ENCODE assay signal across 16 cellular contexts in genomic region chr16:3119701-3120408, GRCh38. TPM values are rescaled to one million over a fixed set of nuclear protein-coding genes. Genes with fewer than 3 reads are reported as not detected.
DNase-seq lines count a peak whose midpoint lies in the region; ATAC-seq, FAIRE-seq and TF ChIP-seq lines count a peak whose summit lies in the region.
"Had no signal": no experiment of that assay in that cellular context is flagged by ENCODE, and none has a peak within 500 bp of the region (broad histone marks: within the 10 kb centered on the region; RNA-seq: fewer than 3 reads in every experiment).

No MANE protein-coding gene starts in this region.

- intact Hi-C loops in K562 (cut with micrococcal nuclease): no loop called here

- H3K27me3 ChIP-seq in K562 (ENCODE audit: control insufficient read depth in 2 of 2, insufficient read depth in 2 of 2, low read length in 2 of 2): no peaks in the 10 kb centered on the region
- no peaks in the 10 kb centered on the region for H3K27me3 ChIP-seq in osteoblast (ENCODE audit: insufficient read depth, low read length)

- H3K9me3 ChIP-seq in K562 (replicated peaks; ENCODE audit: control insufficient read depth, insufficient read depth, low read depth, low read length) (no peaks in the 10 kb centered on the region), osteoblast (ENCODE audit: low read depth, low read length) (no peaks in the 10 kb centered on the region)
- H3K9me3 ChIP-seq: A549, HAP-1 had no signal

- FAIRE-seq in D721Med (lab: Jason Lieb, UNC): no peak
- FAIRE-seq in K562 (lab: Jason Lieb, UNC): no peak
- FAIRE-seq: A549, GM18507 had no signal

- TF ChIP-seq CTCF in D721Med (IDR thresholded peaks at IDR 0.05; ENCODE audit: insufficient read depth, missing control alignments) (no peak), K562 (IDR thresholded peaks at IDR 0.05 in 2 of 3, conservative IDR thresholded peaks at IDR 0.05 in 1 of 3; ENCODE audit: insufficient read depth in 2 of 3, low read depth in 1 of 3, low read length in 3 of 3) (no peak), osteoblast (IDR thresholded peaks at IDR 0.05; ENCODE audit: extremely low read depth, low read depth, low read length) (no peak)

- peak overlapping the region in 1 of 2 experiments; percentile 45; a peak in 2 of 4 replicates for H3K9ac ChIP-seq in K562 (ENCODE audit: insufficient read depth in 1 of 2, low read depth in 2 of 2, low read length in 2 of 2)

- ATAC-seq in K562: no peak
- no peak for ATAC-seq in GM21529 (IDR thresholded peaks at IDR 0.05; ENCODE audit: unreplicated experiment)
- ATAC-seq: A549; CD8-positive, alpha-beta T cell had no signal

- POLR2A ChIA-PET in K562 (lab: Yijun Ruan, JAX): interaction anchor here (1.1 to 1.4 kb wide), 2 partner anchors 8 to 10 kb away, joined by 3 to 5 read pairs; no protein-coding TSS in a partner anchor

- H3K9me1 ChIP-seq in K562 (ENCODE audit: control insufficient read depth, insufficient read depth, low read length): no peaks in the 10 kb centered on the region

- no peak for TF ChIP-seq RAD21 in K562 (CRISPR knock-in tag; conservative IDR thresholded peaks at IDR 0.05 in 1 of 2, IDR thresholded peaks at IDR 0.05 in 1 of 2)

- H3K36me3 ChIP-seq in K562 (ENCODE audit: control insufficient read depth, insufficient read depth, low read length): peaks cover 21% of the 10 kb centered on the region; the same call in 2 of the 3 replicates
- H3K36me3 ChIP-seq in osteoblast (ENCODE audit: insufficient read depth, low read length): peaks cover 17% of the 10 kb centered on the region

- WGBS in K562 (ENCODE audit: insufficient coverage, low coverage, missing lambda C conversion rate): 96% methylated on average over 45 of the region's 57 CpGs

- H3K4me2 ChIP-seq in K562 (ENCODE audit: insufficient read depth, low read length) (no peak overlapping the region), osteoblast (ENCODE audit: insufficient read depth, low read length) (no peak overlapping the region)
- H3K4me2 ChIP-seq: A549 had no signal

- H3K79me2 ChIP-seq in K562 (ENCODE audit: control insufficient read depth, insufficient read depth, low read length): no peaks in the 10 kb centered on the region
- peaks cover 4% of the 10 kb centered on the region for H3K79me2 ChIP-seq in osteoblast (ENCODE audit: insufficient read depth, low read length)

- CTCF ChIA-PET in K562 (lab: Yijun Ruan, JAX; ENCODE audit: low intra/inter-chr PET ratio): no interaction called here

- no peak for TF ChIP-seq EP300 in K562 (IDR thresholded peaks at IDR 0.05; ENCODE audit: low read length)

- H3K27ac ChIP-seq in K562 (ENCODE audit: extremely low read depth, low read depth, low read length) (no peak overlapping the region), osteoblast (ENCODE audit: low read depth, low read length) (no peak overlapping the region)
- H3K27ac ChIP-seq: A549 had no signal

- no TSS peak for BruUV-seq in K562 (replicated peaks; lab: Mats Ljungman, UMichigan)

- TF ChIP-seq POLR2A in K562 (conservative IDR thresholded peaks at IDR 0.05): no peak

- in situ Hi-C loops in K562 (cut with MboI): no loop called here

- peak; percentile 1 for DNase-seq in D721Med (ENCODE audit: insufficient read length, low spot score)
- DNase-seq in K562 (ENCODE audit: extremely low read depth in 1 of 4, low spot score in 3 of 4): no peak
- DNase-seq in osteoblast (ENCODE audit: insufficient read length, low spot score, missing footprints): peak; percentile 10
- no peak for DNase-seq in NCI-H2107 treated with DMSO at 0.1 percent for 48 hours (lab: John Stamatoyannopoulos, UW; ENCODE audit: unreplicated experiment)
- DNase-seq: CD8-positive, alpha-beta T cell; COR-L47; DMS53; GOT3 had no signal

- H2AFZ ChIP-seq in K562 (ENCODE audit: low read depth, low read length): no peak overlapping the region
- no peak overlapping the region for H2AFZ ChIP-seq in osteoblast (ENCODE audit: low read length)

- no peaks in the 10 kb centered on the region; the same call in 1 of the 2 replicates for H4K20me1 ChIP-seq in K562 (replicated peaks; ENCODE audit: control insufficient read depth, insufficient read depth, low read length)
- no peaks in the 10 kb centered on the region for H4K20me1 ChIP-seq in osteoblast (ENCODE audit: insufficient read depth, low read length)

- H3K4me1 ChIP-seq in K562 (replicated peaks in 1 of 2; ENCODE audit: control insufficient read depth in 2 of 2, insufficient read depth in 2 of 2, low read length in 2 of 2) (peaks cover 5 to 34% of the 10 kb centered on the region in 2 experiments), osteoblast (ENCODE audit: insufficient read depth, low read length) (peaks cover 7% of the 10 kb centered on the region)

- H3K4me3 ChIP-seq in K562 (no peak overlapping the region), osteoblast (ENCODE audit: insufficient read depth, low read length) (no peak overlapping the region)
- H3K4me3 ChIP-seq: A549, HAP-1 had no signal

RNA-seq across cellular contexts. Expression of gene ZNF205, which starts 7.5 kb away (rescaled TPM):
- total RNA-seq in K562 (2011; cell fraction: chromatin; rRNA removed; ENCODE audit: low replicate concordance): 3.9 and 8.4 TPM in 2 replicates
- total RNA-seq in K562 (2011; cell fraction: nucleolus; rRNA removed): 8.7 and 9.3 TPM in 2 replicates
- total RNA-seq in K562 (2011; cell fraction: nucleoplasm; rRNA removed): 3.0 and 3.1 TPM in 2 replicates
- total RNA-seq in K562 (2014; rRNA removed) (11.8 and 14.2 TPM in 2 replicates), K562 (2014; rRNA removed; fragmentation: Illumina TruSeq; extraction: Trizol) (1.9 and 2.4 TPM in 2 replicates), K562 (2015; rRNA removed; fragmentation: Illumina TruSeq; extraction: Trizol) (5.1 and 5.4 TPM in 2 replicates), K562 (2021) (9.4 and 10.1 TPM in 2 replicates), osteoblast (17.4 and 17.7 TPM in 2 replicates)
- polyA plus RNA-seq in K562 (2011; rRNA removed) (3.6 and 4.7 TPM in 2 replicates), K562 (2014; fragmentation: Illumina TruSeq; extraction: Trizol) (3.3 and 5.0 TPM in 2 replicates), K562 (2014; fragmentation: Nextera tagmentation; extraction: Ambion mirVana) (not detected), K562 (2014; rRNA removed) (8.3 and 8.7 TPM in 2 replicates)
- 6.0 and 16.0 TPM in 2 replicates for polyA plus RNA-seq in K562 (2011; cell fraction: cytosol; rRNA removed)
- polyA plus RNA-seq in K562 (2011; cell fraction: nucleus; rRNA removed): 6.6 and 12.0 TPM in 2 replicates
- 6.3 and 12.0 TPM in 2 replicates for polyA plus RNA-seq in K562 (2012)
- 0.81 and 2.0 TPM in 2 replicates for polyA minus RNA-seq in K562 (2011; rRNA and poly(A)+ RNA removed)
- polyA minus RNA-seq in K562 (2011; cell fraction: cytosol; rRNA and poly(A)+ RNA removed): 4.6 and 6.7 TPM in 2 replicates
- polyA minus RNA-seq in K562 (2011; cell fraction: nucleus; rRNA and poly(A)+ RNA removed): 1.9 and 2.6 TPM in 2 replicates
- total RNA-seq: CD8-positive, alpha-beta T cell had no signal

RNA-seq across cellular contexts. Expression of gene ZNF213, which starts 15.0 kb away (rescaled TPM):
- total RNA-seq in K562 (2011; cell fraction: chromatin; rRNA removed; ENCODE audit: low replicate concordance): 3.3 and 8.4 TPM in 2 replicates
- 6.6 and 7.7 TPM in 2 replicates for total RNA-seq in K562 (2011; cell fraction: nucleolus; rRNA removed)
- total RNA-seq in K562 (2011; cell fraction: nucleoplasm; rRNA removed): 4.5 and 4.7 TPM in 2 replicates
- total RNA-seq in K562 (2014; rRNA removed) (2.7 and 3.2 TPM in 2 replicates), K562 (2014; rRNA removed; fragmentation: Illumina TruSeq; extraction: Trizol) (0.61 and 0.84 TPM in 2 replicates), K562 (2015; rRNA removed; fragmentation: Illumina TruSeq; extraction: Trizol) (1.8 and 2.1 TPM in 2 replicates), K562 (2021) (9.3 and 10.0 TPM in 2 replicates), osteoblast (8.0 and 9.4 TPM in 2 replicates)
- polyA plus RNA-seq in K562 (2011; rRNA removed) (0.74 and 1.2 TPM in 2 replicates), K562 (2014; fragmentation: Illumina TruSeq; extraction: Trizol) (1.8 and 5.0 TPM in 2 replicates), K562 (2014; fragmentation: Nextera tagmentation; extraction: Ambion mirVana) (under 1 TPM; 0.49 to 0.62 TPM), K562 (2014; rRNA removed) (3.1 and 3.2 TPM in 2 replicates)
- 0.93 and 2.0 TPM in 2 replicates for polyA plus RNA-seq in K562 (2011; cell fraction: cytosol; rRNA removed)
- 3.5 and 6.9 TPM in 2 replicates for polyA plus RNA-seq in K562 (2011; cell fraction: nucleus; rRNA removed)
- 6.1 and 13.6 TPM in 2 replicates for polyA plus RNA-seq in K562 (2012)
- 0.88 and 0.99 TPM in 2 replicates for polyA minus RNA-seq in K562 (2011; rRNA and poly(A)+ RNA removed)
- polyA minus RNA-seq in K562 (2011; cell fraction: cytosol; rRNA and poly(A)+ RNA removed): 3.6 and 7.0 TPM in 2 replicates
- polyA minus RNA-seq in K562 (2011; cell fraction: nucleus; rRNA and poly(A)+ RNA removed): 3.0 and 3.4 TPM in 2 replicates

RNA-seq across cellular contexts. Expression of gene ZSCAN10, which starts 20.8 kb away (rescaled TPM):
- not detected in 2 replicates for total RNA-seq in K562 (2011; cell fraction: chromatin; rRNA removed; ENCODE audit: low replicate concordance)
- 0.17 TPM in 1 of 2 replicates, not detected in the other for total RNA-seq in K562 (2011; cell fraction: nucleolus; rRNA removed)
- 0.37 TPM in 1 of 2 replicates, not detected in the other for total RNA-seq in K562 (2011; cell fraction: nucleoplasm; rRNA removed)
- total RNA-seq in K562 (2014; rRNA removed) (not detected in 2 replicates), K562 (2014; rRNA removed; fragmentation: Illumina TruSeq; extraction: Trizol) (not detected in 2 replicates), K562 (2015; rRNA removed; fragmentation: Illumina TruSeq; extraction: Trizol) (not detected in 2 replicates), K562 (2021) (0.16 and 0.22 TPM in 2 replicates), osteoblast (not detected in 2 replicates)
- polyA plus RNA-seq in K562 (2011; rRNA removed) (not detected in 2 replicates), K562 (2014; fragmentation: Illumina TruSeq; extraction: Trizol) (not detected in 2 replicates), K562 (2014; fragmentation: Nextera tagmentation; extraction: Ambion mirVana) (not detected), K562 (2014; rRNA removed) (not detected in 2 replicates)
- 0.03 TPM in 1 of 2 replicates, not detected in the other for polyA plus RNA-seq in K562 (2011; cell fraction: cytosol; rRNA removed)
- 0.10 TPM in 1 of 2 replicates, not detected in the other for polyA plus RNA-seq in K562 (2011; cell fraction: nucleus; rRNA removed)
- polyA plus RNA-seq in K562 (2012): 0.14 TPM in 1 of 2 replicates, not detected in the other
- polyA minus RNA-seq in K562 (2011; rRNA and poly(A)+ RNA removed): not detected in 2 replicates
- polyA minus RNA-seq in K562 (2011; cell fraction: cytosol; rRNA and poly(A)+ RNA removed): not detected in 2 replicates
- not detected in 2 replicates for polyA minus RNA-seq in K562 (2011; cell fraction: nucleus; rRNA and poly(A)+ RNA removed)
- total RNA-seq: HT-29 had no signal
- polyA plus RNA-seq: AG04450, BJ, CD14-positive monocyte had no signal

RNA-seq across cellular contexts. Expression of gene IL32, which starts 54.4 kb away (rescaled TPM):
- 1.1 TPM in 1 of 2 replicates, not detected in the other for total RNA-seq in K562 (2011; cell fraction: chromatin; rRNA removed; ENCODE audit: low replicate concordance)
- 0.50 and 1.1 TPM in 2 replicates for total RNA-seq in K562 (2011; cell fraction: nucleolus; rRNA removed)
- not detected in 2 replicates for total RNA-seq in K562 (2011; cell fraction: nucleoplasm; rRNA removed)
- total RNA-seq in K562 (2014; rRNA removed) (not detected in 2 replicates), K562 (2014; rRNA removed; fragmentation: Illumina TruSeq; extraction: Trizol) (not detected in 2 replicates), K562 (2015; rRNA removed; fragmentation: Illumina TruSeq; extraction: Trizol) (not detected in 2 replicates), K562 (2021) (1.5 and 2.2 TPM in 2 replicates), osteoblast (0.72 TPM in 1 of 2 replicates, not detected in the other)
- polyA plus RNA-seq in K562 (2011; rRNA removed) (0.21 TPM in 1 of 2 replicates, not detected in the other), K562 (2014; fragmentation: Illumina TruSeq; extraction: Trizol) (0.31 and 0.64 TPM in 2 replicates), K562 (2014; fragmentation: Nextera tagmentation; extraction: Ambion mirVana) (under 1 TPM; 0.24 to 0.42 TPM), K562 (2014; rRNA removed) (0.43 and 2.0 TPM in 2 replicates)
- polyA plus RNA-seq in K562 (2011; cell fraction: cytosol; rRNA removed): 0.40 TPM in 2 replicates
- polyA plus RNA-seq in K562 (2011; cell fraction: nucleus; rRNA removed): 0.29 and 0.43 TPM in 2 replicates
- 1.0 and 5.1 TPM in 2 replicates for polyA plus RNA-seq in K562 (2012)
- polyA minus RNA-seq in K562 (2011; rRNA and poly(A)+ RNA removed): not detected in 2 replicates
- polyA minus RNA-seq in K562 (2011; cell fraction: cytosol; rRNA and poly(A)+ RNA removed): not detected in 2 replicates
- polyA minus RNA-seq in K562 (2011; cell fraction: nucleus; rRNA and poly(A)+ RNA removed): not detected in 2 replicates

Comparison
In these comparisons a context has a peak if more than half of its experiments do, and no peak if none do; other contexts are left out.
1. DNase-seq: peak in D721Med (single experiment) and osteoblast (single experiment); none in K562 (0 of 4) and NCI-H2107 treated with DMSO at 0.1 percent for 48 hours (single experiment).